ENCODE assay signal across 13 cellular contexts in the genomic region with DNA sequence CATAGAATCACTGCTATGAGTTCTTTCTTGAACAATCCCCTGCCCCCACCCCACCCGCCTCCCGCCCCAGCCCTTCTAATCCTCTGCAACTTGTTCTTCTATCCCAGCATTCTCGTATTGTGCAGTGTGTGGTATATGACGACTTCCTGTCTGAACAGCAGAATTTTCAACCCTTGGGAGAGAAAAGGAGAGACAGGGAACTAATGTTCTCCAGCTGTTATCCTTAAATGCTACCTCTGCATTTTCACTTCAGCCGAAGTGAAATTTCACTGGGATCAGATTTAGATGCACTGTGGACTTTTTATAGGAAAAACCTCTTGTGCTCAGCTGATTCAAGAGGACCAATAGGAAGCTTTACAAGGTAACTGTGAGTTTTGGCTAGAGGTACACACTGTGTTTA. TPM values are rescaled to one million over a fixed set of nuclear protein-coding genes. Genes with fewer than 3 reads are reported as not detected.
DNase-seq lines count a peak whose midpoint lies in the region; ATAC-seq and TF ChIP-seq lines count a peak whose summit lies in the region.
"Had no signal": no experiment of that assay in that cellular context is flagged by ENCODE, and none has a peak within 500 bp of the region (broad histone marks: within the 10 kb centered on the region; RNA-seq: fewer than 3 reads in every experiment).

No MANE protein-coding gene starts in this region.

- no peak for ATAC-seq in HG02884 (IDR thresholded peaks at IDR 0.05; ENCODE audit: unreplicated experiment)
- ATAC-seq in stimulated activated memory B cell treated with anti-CD40 and anti-IgM and Interleukin-4, amounts not matched to agents 10 μg/mL and 1 μg/mL and 100 μg/mL, for 72 hours: no peak

- H2AK5ac ChIP-seq in trophoblast cell (ENCODE audit: low read length): no peak overlapping the region

- H3K4me3 ChIP-seq in SJCRH30 (peak overlapping the region; percentile 98), fibroblast of the aortic adventitia (ENCODE audit: low read depth, low read length) (peak overlapping the region; percentile 73), trophoblast cell (ENCODE audit: low read depth, low read length) (no peak overlapping the region)
- H3K4me3 ChIP-seq: mucosa of descending colon had no signal

- no peak overlapping the region for H3K27ac Mint-ChIP-seq in stimulated activated memory B cell treated with anti-CD40 and anti-IgM and Interleukin-4, amounts not matched to agents 10 μg/mL and 1 μg/mL and 100 μg/mL, for 72 hours
- H3K27ac Mint-ChIP-seq: activated T-helper 2 cell treated with anti-CD3 and anti-CD28 coated beads, Interferon-gamma antibody, Interleukin-2, Interleukin-4, amounts not matched to agents 10 μg/mL and 5 μg/mL and 100 μg/mL, durations not matched to agents 14 hours and 24 hours and 36 hours; T-helper 2 cell treated with Interferon-gamma antibody and Interleukin-4, amounts not matched to agents 5 μg/mL and 100 μg/mL, for 36 hours had no signal

- no peak overlapping the region for H2BK5ac ChIP-seq in trophoblast cell (ENCODE audit: low read depth, low read length, poor library complexity)

- H3K36me3 ChIP-seq in SJCRH30: peaks cover 15% of the 10 kb centered on the region; the same call in 1 of the 2 replicates
- H3K36me3 ChIP-seq in trophoblast cell (ENCODE audit: control insufficient read depth in 1 of 2, insufficient read depth in 2 of 2, low read length in 2 of 2): peaks cover 0 to 6% of the 10 kb centered on the region in 2 experiments

- H2AFZ ChIP-seq in trophoblast cell (ENCODE audit: insufficient read depth, low read length, poor library complexity): no peak overlapping the region

- H4K8ac ChIP-seq in trophoblast cell (ENCODE audit: low read depth, low read length): no peak overlapping the region

- H3K9ac ChIP-seq in trophoblast cell (ENCODE audit: low read length): no peak overlapping the region

- no peaks in the 10 kb centered on the region for H3K36me3 Mint-ChIP-seq in stimulated activated memory B cell treated with anti-CD40 and anti-IgM and Interleukin-4, amounts not matched to agents 10 μg/mL and 1 μg/mL and 100 μg/mL, for 72 hours

- H3K9me3 ChIP-seq in SJCRH30 (replicated peaks): no peaks in the 10 kb centered on the region
- no peaks in the 10 kb centered on the region for H3K9me3 ChIP-seq in trophoblast cell (ENCODE audit: insufficient read depth, low read depth, low read length)
- H3K9me3 ChIP-seq: Caco-2, mucosa of descending colon had no signal

- WGBS in trophoblast cell (ENCODE audit: extremely low coverage, insufficient coverage, insufficient read length): no CpG with 5 or more reads among the region's 5 CpGs

- H3K23ac ChIP-seq in trophoblast cell (ENCODE audit: low read length): no peak overlapping the region

- H3K9me3 Mint-ChIP-seq in stimulated activated memory B cell treated with anti-CD40 and anti-IgM and Interleukin-4, amounts not matched to agents 10 μg/mL and 1 μg/mL and 100 μg/mL, for 72 hours: peaks cover 6% of the 10 kb centered on the region
- H3K9me3 Mint-ChIP-seq: T-helper 2 cell treated with Interferon-gamma antibody and Interleukin-4, amounts not matched to agents 5 μg/mL and 100 μg/mL, for 36 hours had no signal

- peaks cover 8% of the 10 kb centered on the region for H3K79me1 ChIP-seq in trophoblast cell (ENCODE audit: low read length)

- H2BK120ac ChIP-seq in trophoblast cell (ENCODE audit: insufficient read depth, low read length, poor library complexity): no peak overlapping the region

- no peaks in the 10 kb centered on the region for H3K27me3 ChIP-seq in SJCRH30
- no peaks in the 10 kb centered on the region for H3K27me3 ChIP-seq in trophoblast cell (ENCODE audit: insufficient read depth, low read length)

- no peak for TF ChIP-seq CTCF in fibroblast of the aortic adventitia (IDR thresholded peaks at IDR 0.05; ENCODE audit: insufficient read depth, low read length)

- no peak overlapping the region for H3K14ac ChIP-seq in trophoblast cell (ENCODE audit: low read length)

- no peak overlapping the region for H4K91ac ChIP-seq in trophoblast cell (ENCODE audit: low read depth, low read length)

- no peaks in the 10 kb centered on the region for H3K4me1 Mint-ChIP-seq in stimulated activated memory B cell treated with anti-CD40 and anti-IgM and Interleukin-4, amounts not matched to agents 10 μg/mL and 1 μg/mL and 100 μg/mL, for 72 hours

- H3K27ac ChIP-seq in SJCRH30 (peak overlapping the region; percentile 85), trophoblast cell (ENCODE audit: low read depth, low read length) (no peak overlapping the region)

- H2BK12ac ChIP-seq in trophoblast cell (ENCODE audit: low read length): no peak overlapping the region

- no peak overlapping the region for H4K12ac ChIP-seq in trophoblast cell (ENCODE audit: low read depth, low read length)

- H3K79me2 ChIP-seq in trophoblast cell (ENCODE audit: control insufficient read depth, insufficient read depth, low read length, poor library complexity): peaks cover 2% of the 10 kb centered on the region

- DNase-seq in AG08396 (ENCODE audit: low spot score) (peak; percentile 21), SJCRH30 (peak; percentile 31 to 65), fibroblast of the aortic adventitia (ENCODE audit: low read depth) (peak; percentile 66), trophoblast cell (no peak), COLO829 (ENCODE audit: low spot score) (no peak)
- no peak for DNase-seq in activated effector memory CD4-positive, alpha-beta T cell treated with Interleukin-2 at 50 U/mL for 16 hours
- DNase-seq: Caco-2, NCI-H345 had no signal

- no peak overlapping the region for H3K4me3 Mint-ChIP-seq in stimulated activated memory B cell treated with anti-CD40 and anti-IgM and Interleukin-4, amounts not matched to agents 10 μg/mL and 1 μg/mL and 100 μg/mL, for 72 hours
- H3K4me3 Mint-ChIP-seq: T-helper 2 cell treated with Interferon-gamma antibody and Interleukin-4, amounts not matched to agents 5 μg/mL and 100 μg/mL, for 36 hours had no signal

- no peak overlapping the region for H3K4ac ChIP-seq in trophoblast cell (ENCODE audit: low read depth, low read length)

- H3K4me2 ChIP-seq in trophoblast cell (ENCODE audit: low read length): peak overlapping the region; percentile 41

- no peak overlapping the region for H3K18ac ChIP-seq in trophoblast cell (ENCODE audit: low read length)

- H3K27me3 Mint-ChIP-seq in stimulated activated memory B cell treated with anti-CD40 and anti-IgM and Interleukin-4, amounts not matched to agents 10 μg/mL and 1 μg/mL and 100 μg/mL, for 72 hours: peaks cover 17% of the 10 kb centered on the region

- H3K4me1 ChIP-seq in SJCRH30 (peaks cover 5% of the 10 kb centered on the region; the same call in 1 of the 2 replicates), trophoblast cell (ENCODE audit: control insufficient read depth in 1 of 2, insufficient read depth in 2 of 2, low read length in 2 of 2) (no peaks in the 10 kb centered on the region)
- H3K4me1 ChIP-seq: Caco-2 had no signal

RNA-seq across cellular contexts. Expression of gene FBXL7, which starts 2.2 kb away (rescaled TPM):
- total RNA-seq in SJCRH30 (2014; rRNA removed; shearing (Covaris generic)): 13.6 and 15.1 TPM in 2 replicates
- 12.4 and 12.6 TPM in 2 replicates for total RNA-seq in fibroblast of the aortic adventitia (ENCODE audit: low replicate concordance)
- 10.0 and 10.1 TPM in 2 replicates for polyA plus RNA-seq in trophoblast cell (2013)
- total RNA-seq: activated T-helper 2 cell treated with anti-CD3 and anti-CD28 coated beads, Interferon-gamma antibody, Interleukin-2, Interleukin-4, amounts not matched to agents 10 μg/mL and 5 μg/mL and 100 μg/mL, durations not matched to agents 14 hours and 24 hours and 36 hours; Caco-2 had no signal

Comparison
In these comparisons a context has a peak if more than half of its experiments do, and no peak if none do; other contexts are left out.
1. DNase-seq: peak in AG08396 (single experiment), SJCRH30 (2 of 2) and fibroblast of the aortic adventitia (single experiment); none in trophoblast cell (0 of 2), COLO829 (single experiment) and activated effector memory CD4-positive, alpha-beta T cell treated with Interleukin-2 at 50 U/mL for 16 hours (single experiment).